19 cellular contexts compared by ENCODE assay signal in the genomic region with DNA sequence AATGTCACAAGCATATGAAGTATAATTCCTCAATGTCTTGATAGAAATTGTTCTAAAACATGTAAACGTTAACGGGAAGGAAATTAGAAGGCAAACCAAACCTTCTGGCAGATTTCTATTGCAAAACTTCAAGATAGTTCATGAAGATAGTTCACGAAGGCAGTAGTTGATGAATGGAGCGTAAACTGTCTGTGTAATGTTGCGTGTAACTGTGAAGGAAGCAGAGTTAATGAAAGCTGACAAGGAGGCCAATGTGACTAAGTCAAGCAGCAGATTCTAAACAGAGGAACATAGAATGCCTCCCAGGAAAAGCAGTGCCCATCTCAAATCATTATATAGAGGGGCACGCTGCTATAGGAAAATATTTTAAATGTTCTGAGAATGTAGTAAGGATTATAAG.
"Had no signal": no experiment of that assay in that cellular context is flagged by ENCODE, and none has a peak within 500 bp of the region (broad histone marks: within the 10 kb centered on the region; RNA-seq: fewer than 3 reads in every experiment).

No MANE protein-coding gene starts in this region.

- DNase-seq: effector CD4-positive, alpha-beta T cell; endodermal cell; foreskin melanocyte; heart left ventricle; hypothalamus; kidney glomerular epithelial cell; naive B cell; occipital lobe; stimulated activated CD4-positive, alpha-beta T cell treated with anti-CD3 and anti-CD28 coated beads, Interleukin-2, amount 100 ng/mL, for 24 hours; stimulated activated CD4-positive, alpha-beta T cell treated with anti-CD3 and anti-CD28 coated beads, Interleukin-4, amount 100 ng/mL, for 4 hours; stimulated activated naive B cell treated with anti-CD40 and anti-IgM and Interleukin-4, amounts not matched to agents 10 μg/mL and 1 μg/mL and 100 μg/mL, for 72 hours; stimulated activated naive CD8-positive, alpha-beta T cell treated with anti-CD3 and anti-CD28 coated beads, Interleukin-15, amount 100 ng/mL, for 72 hours; testis; transverse colon had no signal

- ATAC-seq: heart left ventricle; left lobe of liver; sciatic nerve; stimulated activated naive B cell treated with anti-CD40 and anti-IgM and Interleukin-4, amounts not matched to agents 10 μg/mL and 1 μg/mL and 100 μg/mL, for 72 hours; stimulated activated naive CD8-positive, alpha-beta T cell treated with anti-CD3 and anti-CD28 coated beads, Interleukin-15, amount 100 ng/mL, for 72 hours had no signal

- H3K27ac ChIP-seq: coronary artery, heart left ventricle, parathyroid adenoma, prostate gland, testis, transverse colon had no signal

- H3K4me1 ChIP-seq: parathyroid adenoma, prostate gland, testis, transverse colon had no signal

- H3K9ac ChIP-seq: parathyroid adenoma had no signal

- H2AFZ ChIP-seq: parathyroid adenoma had no signal

- H3K9me3 ChIP-seq: heart left ventricle, prostate gland, testis, transverse colon had no signal

- H3K36me3 ChIP-seq: heart left ventricle, prostate gland, transverse colon had no signal

- H3K4me3 ChIP-seq: coronary artery, heart left ventricle, prostate gland, testis, transverse colon had no signal

- H3K27me3 ChIP-seq: heart left ventricle, testis, transverse colon had no signal

- H3K79me2 ChIP-seq: parathyroid adenoma had no signal
